In the genomic region with DNA sequence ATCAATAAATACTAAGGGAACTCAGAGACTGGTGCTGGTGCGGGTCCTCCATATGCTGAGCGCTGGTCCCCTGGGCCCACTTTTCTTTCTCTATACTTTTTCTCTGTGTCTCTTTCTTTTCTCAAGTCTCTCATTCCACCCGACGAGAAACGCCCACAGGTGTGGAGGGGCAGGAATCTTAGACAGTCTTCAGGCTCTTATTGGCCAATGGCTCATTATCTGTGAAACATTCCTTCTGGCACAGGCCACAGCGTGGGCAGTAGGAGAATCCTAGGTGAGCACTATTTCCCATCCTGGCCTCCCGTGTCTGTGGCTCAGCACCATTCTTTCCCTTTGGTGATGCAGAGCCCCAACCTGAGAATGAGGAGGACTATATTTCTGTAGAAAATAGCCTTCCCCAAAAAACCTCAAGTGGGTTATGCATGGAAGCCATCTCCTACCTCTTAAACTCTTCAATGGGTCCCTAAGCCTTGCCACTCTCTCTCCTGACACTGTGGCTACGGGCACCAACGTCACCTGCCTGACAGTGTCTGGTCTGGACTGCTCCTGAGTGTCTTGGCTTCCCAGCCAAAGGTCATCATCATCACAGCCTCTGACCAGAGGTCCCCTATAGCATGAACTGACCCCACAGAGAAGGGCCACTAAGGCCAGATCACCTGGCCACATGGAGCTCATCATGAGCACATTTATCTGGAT, we compare ENCODE assay signal across 18 cellular contexts. TPM values are rescaled to one million over a fixed set of nuclear protein-coding genes. Genes with fewer than 3 reads are reported as not detected.
DNase-seq lines count a peak whose midpoint lies in the region; ATAC-seq, FAIRE-seq and TF ChIP-seq lines count a peak whose summit lies in the region.
"Had no signal": no experiment of that assay in that cellular context is flagged by ENCODE, and none has a peak within 500 bp of the region (broad histone marks: within the 10 kb centered on the region; RNA-seq: fewer than 3 reads in every experiment).

No MANE protein-coding gene starts in this region.

- H3K36me3 Mint-ChIP-seq in CD8-positive, alpha-beta T cell = no peaks in the 10 kb centered on the region
- H3K36me3 Mint-ChIP-seq in activated T-helper 17 cell treated with anti-CD3 and anti-CD28 coated beads, Interleukin-2, amount 50 U/mL, for 72 hours (ENCODE audit: low read depth) = peaks cover 5% of the 10 kb centered on the region

- no peaks in the 10 kb centered on the region for H3K9me3 ChIP-seq in CD8-positive, alpha-beta T cell (ENCODE audit: low read length)
- H3K9me3 ChIP-seq in HUES6 (ENCODE audit: control insufficient read depth, insufficient read depth, low read depth, low read length) = no peaks in the 10 kb centered on the region
- no peaks in the 10 kb centered on the region for H3K9me3 ChIP-seq in mesenchymal stem cell (ENCODE audit: control insufficient read depth, low read length)

- no peaks in the 10 kb centered on the region for H3K27me3 Mint-ChIP-seq in CD8-positive, alpha-beta T cell (ENCODE audit: low read depth)
- no peaks in the 10 kb centered on the region for H3K27me3 Mint-ChIP-seq in activated T-helper 17 cell treated with anti-CD3 and anti-CD28 coated beads, Interleukin-2, amount 50 U/mL, for 72 hours

- no peak overlapping the region for H2AFZ ChIP-seq in mesenchymal stem cell (ENCODE audit: low read depth, low read length)

- no peak overlapping the region for H2AK5ac ChIP-seq in mesenchymal stem cell (ENCODE audit: low read length, severe bottlenecking)

- no peaks in the 10 kb centered on the region for H3K36me3 ChIP-seq in CD8-positive, alpha-beta T cell (ENCODE audit: insufficient read depth, low read length)
- H3K36me3 ChIP-seq in HUES6 (ENCODE audit: control insufficient read depth, insufficient read depth, low read length) (no peaks in the 10 kb centered on the region), mesenchymal stem cell (ENCODE audit: control insufficient read depth in 1 of 2, insufficient read depth in 2 of 2, low read depth in 1 of 2, low read length in 2 of 2) (no peaks in the 10 kb centered on the region)

- POLR2A ChIA-PET in CD8-positive, alpha-beta T cell (lab: Charles Lee) = interaction anchor here (0.6 to 1.2 kb wide), 2 partner anchors 11 to 21 kb away, joined by 3 to 4 read pairs; no protein-coding TSS in a partner anchor

- H4K8ac ChIP-seq in mesenchymal stem cell (ENCODE audit: low read length) = no peak overlapping the region

- H3K9me3 Mint-ChIP-seq in CD8-positive, alpha-beta T cell = no peaks in the 10 kb centered on the region
- no peaks in the 10 kb centered on the region for H3K9me3 Mint-ChIP-seq in activated T-helper 17 cell treated with anti-CD3 and anti-CD28 coated beads, Interleukin-2, amount 50 U/mL, for 72 hours

- H3K23ac ChIP-seq in mesenchymal stem cell (ENCODE audit: low read length in 2 of 2) = no peak overlapping the region

- peak; percentile 24 for FAIRE-seq in GM18507 (lab: Jason Lieb, UNC)
- FAIRE-seq: endometrium had no signal

- CTCF ChIA-PET in CD8-positive, alpha-beta T cell (lab: Charles Lee) = interaction anchor here (1.0 kb wide), 1 partner anchor 225 kb away, joined by 3 read pairs; no protein-coding TSS in a partner anchor

- H2BK5ac ChIP-seq in mesenchymal stem cell (ENCODE audit: low read depth, low read length, poor library complexity, severe bottlenecking) = no peak overlapping the region

- peaks cover 81% of the 10 kb centered on the region for H3K4me1 Mint-ChIP-seq in CD8-positive, alpha-beta T cell (ENCODE audit: low read depth)
- H3K4me1 Mint-ChIP-seq in activated T-helper 17 cell treated with anti-CD3 and anti-CD28 coated beads, Interleukin-2, amount 50 U/mL, for 72 hours = peaks cover 29% of the 10 kb centered on the region

- no peak for TF ChIP-seq CTCF in CD8-positive, alpha-beta T cell (IDR thresholded peaks at IDR 0.05)

- H3K27ac ChIP-seq in CD8-positive, alpha-beta T cell (ENCODE audit: low read depth, low read length) = no peak overlapping the region
- H3K27ac ChIP-seq in HUES6 (ENCODE audit: low read depth, low read length) (peak overlapping the region; percentile 73), mesenchymal stem cell (ENCODE audit: low read length, poor library complexity, severe bottlenecking) (no peak overlapping the region)

- intact Hi-C loops in CD8-positive, alpha-beta T cell (cut with DNase I, micrococcal nuclease) = loop anchor here in 1 of 2 experiments (5.0 kb wide), 1 partner anchor 36 kb away; no protein-coding TSS in a partner anchor

- H3K4me3 Mint-ChIP-seq in CD8-positive, alpha-beta T cell = no peak overlapping the region
- H3K4me3 Mint-ChIP-seq in activated T-helper 17 cell treated with anti-CD3 and anti-CD28 coated beads, Interleukin-2, amount 50 U/mL, for 72 hours = no peak overlapping the region

- peak overlapping the region; percentile 23 for H2BK120ac ChIP-seq in mesenchymal stem cell (ENCODE audit: low read depth, low read length)

- H3K27me3 ChIP-seq in CD8-positive, alpha-beta T cell (ENCODE audit: insufficient read depth, low read length) = no peaks in the 10 kb centered on the region
- no peaks in the 10 kb centered on the region for H3K27me3 ChIP-seq in HUES6 (ENCODE audit: control insufficient read depth, insufficient read depth, low read length)
- peaks cover 8 to 20% of the 10 kb centered on the region in 2 experiments for H3K27me3 ChIP-seq in mesenchymal stem cell (ENCODE audit: control insufficient read depth in 1 of 2, insufficient read depth in 1 of 2, low read length in 2 of 2)

- peak overlapping the region; percentile 33 to 94 for H2BK12ac ChIP-seq in mesenchymal stem cell (ENCODE audit: low read length in 2 of 2)

- no peak for ATAC-seq in CD8-positive, alpha-beta T cell
- no peak for ATAC-seq in activated T-helper 17 cell treated with anti-CD3 and anti-CD28 coated beads, Interleukin-2, amount 50 U/mL, for 72 hours (replicated peaks)
- ATAC-seq in esophagus mucosa = no peak

- H3K14ac ChIP-seq in mesenchymal stem cell (ENCODE audit: low read length in 2 of 2) = no peak overlapping the region

- H3K4me1 ChIP-seq in CD8-positive, alpha-beta T cell (ENCODE audit: insufficient read depth, low read length) = peaks cover 43% of the 10 kb centered on the region
- peaks cover 46% of the 10 kb centered on the region for H3K4me1 ChIP-seq in HUES6 (ENCODE audit: control insufficient read depth, insufficient read depth, low read length)
- no peaks in the 10 kb centered on the region for H3K4me1 ChIP-seq in mesenchymal stem cell (ENCODE audit: control insufficient read depth, insufficient read depth, low read depth, low read length)

- no peak for DNase-seq in CD8-positive, alpha-beta T cell
- DNase-seq in GM18507 (ENCODE audit: extremely low spot score, insufficient read length, low read depth) (no peak), mesenchymal stem cell (no peak), UCSD-AML1 (lab: John Stamatoyannopoulos, UW; ENCODE audit: unreplicated experiment) (no peak)
- DNase-seq: activated CD8-positive, alpha-beta memory T cell treated with anti-CD3 and anti-CD28 coated beads for 24 hours; activated naive CD4-positive, alpha-beta T cell; C1 segment of cervical spinal cord; central memory CD4-positive, alpha-beta T cell; GOT3; NCI-H1930; NCI-H524 treated with DMSO at 0.1 percent for 48 hours; T1000 had no signal

- H3K4me2 ChIP-seq in mesenchymal stem cell (ENCODE audit: low read length, poor library complexity, severe bottlenecking) = no peak overlapping the region

- H3K9ac ChIP-seq in HUES6 (ENCODE audit: low read length) (peak overlapping the region; percentile 81), mesenchymal stem cell (ENCODE audit: low read length) (no peak overlapping the region)

- peak overlapping the region; percentile 41 to 90 for H3K18ac ChIP-seq in mesenchymal stem cell (ENCODE audit: low read depth in 1 of 2, low read length in 2 of 2)

- H3K27ac Mint-ChIP-seq in CD8-positive, alpha-beta T cell = peak overlapping the region; percentile 87
- H3K27ac Mint-ChIP-seq in activated T-helper 17 cell treated with anti-CD3 and anti-CD28 coated beads, Interleukin-2, amount 50 U/mL, for 72 hours = no peak overlapping the region

- WGBS in mesenchymal stem cell = 93% methylated on average over 9 of the region's 9 CpGs

- H4K91ac ChIP-seq in mesenchymal stem cell (ENCODE audit: low read length) = no peak overlapping the region

- H3K4me3 ChIP-seq in CD8-positive, alpha-beta T cell (ENCODE audit: low read depth, low read length) = no peak overlapping the region
- H3K4me3 ChIP-seq in HUES6 (ENCODE audit: low read depth, low read length) (0 out of 2 replicates have a peak overlapping the region, but pooled peaks have one; percentile 5), mesenchymal stem cell (ENCODE audit: insufficient read depth in 1 of 2, low read depth in 1 of 2, low read length in 2 of 2) (no peak overlapping the region)

- H2BK15ac ChIP-seq in mesenchymal stem cell (ENCODE audit: low read depth, poor library complexity, severe bottlenecking) = peak overlapping the region; percentile 80

- no peaks in the 10 kb centered on the region for H3K79me1 ChIP-seq in mesenchymal stem cell (replicated peaks; ENCODE audit: low read length, poor library complexity, severe bottlenecking)

- H3K4ac ChIP-seq in mesenchymal stem cell (ENCODE audit: low read depth in 1 of 2, low read length in 2 of 2) = peak overlapping the region in 1 of 2 experiments; percentile 57

RNA-seq across cellular contexts. Expression of gene SLAMF1, which starts 6.2 kb away (rescaled TPM):
- 10 to 100 TPM; 12.8 to 18.6 TPM for total RNA-seq in CD8-positive, alpha-beta T cell
- 0.12 TPM for polyA plus RNA-seq in mesenchymal stem cell (2013, experiment 1 of 2)
- 0.15 TPM for polyA plus RNA-seq in mesenchymal stem cell (2013, experiment 2 of 2)
- total RNA-seq in activated T-helper 17 cell treated with anti-CD3 and anti-CD28 coated beads, Interleukin-2, amount 50 U/mL, for 72 hours = 100 to 1,000 TPM; 121 to 186 TPM
- 0.36 TPM for total RNA-seq in esophagus mucosa
- total RNA-seq: kidney epithelial cell, M059J had no signal

RNA-seq across cellular contexts. Expression of gene CD48, which starts 58.5 kb away (rescaled TPM):
- total RNA-seq in CD8-positive, alpha-beta T cell = 100 to 1,000 TPM; 397 to 399 TPM
- polyA plus RNA-seq in mesenchymal stem cell (2013, experiment 1 of 2) = not detected
- not detected for polyA plus RNA-seq in mesenchymal stem cell (2013, experiment 2 of 2)
- 100 to 1,000 TPM; 151 to 179 TPM for total RNA-seq in activated T-helper 17 cell treated with anti-CD3 and anti-CD28 coated beads, Interleukin-2, amount 50 U/mL, for 72 hours
- total RNA-seq in esophagus mucosa = 2.0 TPM
- total RNA-seq: kidney epithelial cell had no signal

Comparison
In these comparisons a context has a peak if more than half of its experiments do, and no peak if none do; other contexts are left out.
1. RNA of gene SLAMF1, which starts 6.2 kb away (total RNA-seq): 121 to 186 TPM in activated T-helper 17 cell treated with anti-CD3 and anti-CD28 coated beads, Interleukin-2, amount 50 U/mL, for 72 hours and 12.8 to 18.6 TPM in CD8-positive, alpha-beta T cell; 0.36 TPM in esophagus mucosa (single experiment); every median in the first group is over 10 times any median in the second.
2. RNA of gene CD48, which starts 58.5 kb away (total RNA-seq): 397 to 399 TPM in CD8-positive, alpha-beta T cell and 151 to 179 TPM in activated T-helper 17 cell treated with anti-CD3 and anti-CD28 coated beads, Interleukin-2, amount 50 U/mL, for 72 hours; 2.0 TPM in esophagus mucosa (single experiment); every median in the first group is over 10 times any median in the second.